ENCODE assay signal across 32 cellular contexts in genomic region chr7:34735526-34735925, GRCh38.
"Had no signal": no experiment of that assay in that cellular context is flagged by ENCODE, and none has a peak within 500 bp of the region (broad histone marks: within the 10 kb centered on the region; RNA-seq: fewer than 3 reads in every experiment).

No MANE protein-coding gene starts in this region.

- H3K9me3 ChIP-seq: adrenal gland, breast epithelium had no signal

- FAIRE-seq: astrocyte, TTC549 had no signal

- H3K27ac ChIP-seq: adrenal gland, body of pancreas, brain microvascular endothelial cell, breast epithelium, VCaP had no signal

- H3K4me1 ChIP-seq: adrenal gland, body of pancreas, breast epithelium had no signal

- H3K36me3 ChIP-seq: adrenal gland, brain microvascular endothelial cell, breast epithelium had no signal

- DNase-seq: activated B cell treated with CpG ODN at 0.5 μM for 24 hours; activated CD4-positive, alpha-beta memory T cell treated with anti-CD3 and anti-CD28 coated beads for 36 hours; activated CD4-positive, alpha-beta T cell treated with anti-CD3 and anti-CD28 coated beads for 4 hours; activated CD4-positive, alpha-beta T cell treated with anti-CD3 and anti-CD28 coated beads, Interleukin-2, amount 10 ng/mL, durations not matched to agents 24 days and 14 days; activated CD4-positive, alpha-beta T cell treated with anti-CD3 and anti-CD28 coated beads, Interleukin-2, amount 50 U/mL, for 1 hour; activated CD4-positive, alpha-beta T cell treated with anti-CD3 and anti-CD28 coated beads, Interleukin-2, amount 50 U/mL, for 4 hours; activated CD4-positive, CD25-positive, alpha-beta regulatory T cell treated with anti-CD3 and anti-CD28 coated beads, Interleukin-2, amount 50 U/mL, for 72 hours; activated CD8-positive, alpha-beta memory T cell treated with anti-CD3 and anti-CD28 coated beads, Interleukin-2, amount 50 U/mL, for 4 hours; activated CD8-positive, alpha-beta T cell treated with anti-CD3 and anti-CD28 coated beads for 36 hours; activated effector memory CD4-positive, alpha-beta T cell treated with anti-CD3 and anti-CD28 coated beads, Interleukin-2, amount 50 U/mL, for 16 hours; activated gamma-delta T cell treated with Interleukin-2 at 50 U/mL for 16 hours; activated naive CD4-positive, alpha-beta T cell; activated naive CD4-positive, alpha-beta T cell treated with anti-CD3 and anti-CD28 coated beads for 36 hours; activated naive CD4-positive, alpha-beta T cell treated with anti-CD3 and anti-CD28 coated beads, Interleukin-2, amount 50 U/mL, for 16 hours; activated naive CD8-positive, alpha-beta T cell treated with anti-CD3 and anti-CD28 coated beads for 36 hours; activated T-cell treated with anti-CD3 and anti-CD28 coated beads for 4 hours; activated T-cell treated with anti-CD3 and anti-CD28 coated beads, Interleukin-2, amount 50 U/mL, for 1 hour; activated T-cell treated with anti-CD3 and anti-CD28 coated beads, Interleukin-2, amount 50 U/mL, for 4 hours; activated T-cell treated with anti-CD3 and anti-CD28 coated beads, Interleukin-2, amount 50 U/mL, for 72 hours; adrenal gland; amniotic stem cell; aorta; body of pancreas; brain microvascular endothelial cell; central memory CD4-positive, alpha-beta T cell; T-helper 17 cell had no signal

- ATAC-seq: activated CD8-positive, alpha-beta T cell treated with anti-CD3 and anti-CD28 coated beads for 36 hours; activated naive CD4-positive, alpha-beta T cell treated with anti-CD3 and anti-CD28 coated beads, Interleukin-2, amount 50 U/mL, for 72 hours; activated T-cell treated with anti-CD3 and anti-CD28 coated beads, Interleukin-2, amount 50 U/mL, for 4 hours; activated T-cell treated with anti-CD3 and anti-CD28 coated beads, Interleukin-2, amount 50 U/mL, for 72 hours; activated T-helper 17 cell treated with anti-CD3 and anti-CD28 coated beads, Interleukin-2, amount 50 U/mL, for 72 hours; body of pancreas; T-helper 17 cell had no signal

- H3K4me3 ChIP-seq: adrenal gland, body of pancreas, breast epithelium had no signal

- H3K27me3 ChIP-seq: adrenal gland, body of pancreas, brain microvascular endothelial cell, breast epithelium had no signal
